1 cellular context compared by ENCODE assay signal in the genomic region with DNA sequence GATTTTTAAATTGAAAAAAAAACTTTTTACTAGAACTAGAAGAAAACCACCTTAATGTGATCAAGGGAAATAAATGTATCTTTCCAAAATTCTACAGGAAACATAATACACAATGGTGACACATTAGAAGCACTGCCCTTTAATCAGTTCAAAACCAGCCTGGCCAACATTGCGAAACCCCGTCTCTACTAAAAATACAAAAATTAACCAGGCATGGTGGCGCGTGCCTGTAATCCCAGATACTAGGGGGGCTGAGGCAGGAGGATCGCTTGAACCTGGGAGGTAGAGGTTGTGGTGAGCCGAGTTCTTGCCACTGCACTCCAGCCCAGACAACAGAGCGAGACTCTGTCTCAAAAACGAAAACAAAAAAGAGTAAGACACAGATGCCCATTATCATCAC.
TF ChIP-seq lines count a peak whose summit lies in the region.

No MANE protein-coding gene starts in this region.

TF ChIP-seq in K562, 482 proteins besides CTCF, POLR2A, EP300 and RAD21 (continued from another document):
- TF ChIP-seq PHF21A (IDR thresholded peaks at IDR 0.05; ENCODE audit: borderline replicate concordance, low read depth) = no peak
- TF ChIP-seq CEBPG (CRISPR knock-in tag; IDR thresholded peaks at IDR 0.05) = no peak
- TF ChIP-seq CEBPG (tag; conservative IDR thresholded peaks at IDR 0.05 in 1 of 2, IDR thresholded peaks at IDR 0.05 in 1 of 2) = 0 out of 4 replicates have a peak, but pooled peaks of 1 of the 2 experiments have one; percentile 34
- TF ChIP-seq CCNT2 (IDR thresholded peaks at IDR 0.05; ENCODE audit: borderline replicate concordance, extremely low read depth, insufficient read length, low read depth, low read length) = no peak
- peak; percentile 86 for TF ChIP-seq CEBPB (tag; IDR thresholded peaks at IDR 0.05)
